In the genomic region with DNA sequence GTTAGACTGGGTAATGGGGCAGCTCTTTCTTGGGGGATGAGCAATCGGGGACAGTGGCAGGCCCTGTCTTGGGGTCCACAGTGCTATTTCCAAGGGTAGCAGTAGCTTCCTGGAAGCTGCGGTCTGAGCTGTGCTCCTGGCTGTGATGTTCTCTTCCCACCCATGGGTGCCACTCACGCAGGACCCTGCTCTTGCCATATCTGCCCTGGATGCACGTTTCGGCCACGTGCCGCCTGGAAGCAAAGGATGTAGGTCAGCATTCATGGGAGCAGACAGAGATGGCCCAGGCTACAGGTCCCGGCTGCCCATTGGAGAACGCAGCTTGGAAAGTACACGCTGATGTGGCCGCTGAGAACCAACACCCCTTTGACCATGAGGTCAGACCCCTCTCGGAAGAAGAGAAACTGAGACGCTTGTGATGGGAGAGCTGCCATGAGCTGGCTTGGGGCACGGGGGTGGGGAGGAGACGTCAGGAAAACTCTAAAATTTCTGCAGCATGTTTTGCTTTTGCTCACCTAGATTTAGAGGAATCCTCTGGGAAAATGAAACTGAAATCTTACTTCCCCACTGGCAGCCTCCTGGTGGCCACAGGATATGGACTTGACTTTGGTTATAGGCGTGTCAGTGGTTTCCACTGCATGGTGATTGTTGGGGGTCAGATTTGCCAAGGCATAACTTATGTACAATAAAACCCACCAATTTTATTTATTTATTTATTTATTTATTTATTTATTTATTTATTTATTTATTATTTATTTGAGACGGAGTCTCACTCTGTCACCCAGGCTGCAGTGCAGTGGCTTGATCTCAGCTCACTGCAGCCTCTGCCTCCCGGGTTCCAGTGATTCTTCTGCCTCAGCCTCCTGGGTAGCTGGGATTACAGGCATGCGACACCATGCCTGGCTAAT, we compare ENCODE assay signal across 2 cellular contexts.
TF ChIP-seq lines count a peak whose summit lies in the region.

No MANE protein-coding gene starts in this region.

TF ChIP-seq in SK-N-SH, 30 proteins besides CTCF, POLR2A, EP300 and RAD21 (continued from another document):
- TF ChIP-seq, protein P1, sequence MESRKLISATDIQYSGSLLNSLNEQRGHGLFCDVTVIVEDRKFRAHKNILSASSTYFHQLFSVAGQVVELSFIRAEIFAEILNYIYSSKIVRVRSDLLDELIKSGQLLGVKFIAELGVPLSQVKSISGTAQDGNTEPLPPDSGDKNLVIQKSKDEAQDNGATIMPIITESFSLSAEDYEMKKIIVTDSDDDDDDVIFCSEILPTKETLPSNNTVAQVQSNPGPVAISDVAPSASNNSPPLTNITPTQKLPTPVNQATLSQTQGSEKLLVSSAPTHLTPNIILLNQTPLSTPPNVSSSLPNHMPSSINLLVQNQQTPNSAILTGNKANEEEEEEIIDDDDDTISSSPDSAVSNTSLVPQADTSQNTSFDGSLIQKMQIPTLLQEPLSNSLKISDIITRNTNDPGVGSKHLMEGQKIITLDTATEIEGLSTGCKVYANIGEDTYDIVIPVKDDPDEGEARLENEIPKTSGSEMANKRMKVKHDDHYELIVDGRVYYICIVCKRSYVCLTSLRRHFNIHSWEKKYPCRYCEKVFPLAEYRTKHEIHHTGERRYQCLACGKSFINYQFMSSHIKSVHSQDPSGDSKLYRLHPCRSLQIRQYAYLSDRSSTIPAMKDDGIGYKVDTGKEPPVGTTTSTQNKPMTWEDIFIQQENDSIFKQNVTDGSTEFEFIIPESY (IDR thresholded peaks at IDR 0.05; ENCODE audit: borderline replicate concordance, low read depth), result no peak
- TF ChIP-seq TAF1 (IDR thresholded peaks at IDR 0.05; ENCODE audit: borderline replicate concordance, low read depth, low read length), result no peak
- TF ChIP-seq CHD2 (IDR thresholded peaks at IDR 0.05; ENCODE audit: low read length, partially characterized antibody), result no peak
- TF ChIP-seq EZH2phosphoT487 (IDR thresholded peaks at IDR 0.05; ENCODE audit: borderline replicate concordance, low read depth), result no peak
- no peak for TF ChIP-seq FOXM1 (IDR thresholded peaks at IDR 0.05; ENCODE audit: low read depth)
- TF ChIP-seq SMC3 (IDR thresholded peaks at IDR 0.05; ENCODE audit: low read depth, low read length), result no peak

TF ChIP-seq in SK-N-SH treated with all-trans-retinoic acid at 6 μM for 48 hours, 23 proteins besides CTCF, POLR2A, EP300 and RAD21 (continued from another document):
- TF ChIP-seq GLIS3 (CRISPR knock-in tag; IDR thresholded peaks at IDR 0.05), result no peak
- TF ChIP-seq, protein P2, sequence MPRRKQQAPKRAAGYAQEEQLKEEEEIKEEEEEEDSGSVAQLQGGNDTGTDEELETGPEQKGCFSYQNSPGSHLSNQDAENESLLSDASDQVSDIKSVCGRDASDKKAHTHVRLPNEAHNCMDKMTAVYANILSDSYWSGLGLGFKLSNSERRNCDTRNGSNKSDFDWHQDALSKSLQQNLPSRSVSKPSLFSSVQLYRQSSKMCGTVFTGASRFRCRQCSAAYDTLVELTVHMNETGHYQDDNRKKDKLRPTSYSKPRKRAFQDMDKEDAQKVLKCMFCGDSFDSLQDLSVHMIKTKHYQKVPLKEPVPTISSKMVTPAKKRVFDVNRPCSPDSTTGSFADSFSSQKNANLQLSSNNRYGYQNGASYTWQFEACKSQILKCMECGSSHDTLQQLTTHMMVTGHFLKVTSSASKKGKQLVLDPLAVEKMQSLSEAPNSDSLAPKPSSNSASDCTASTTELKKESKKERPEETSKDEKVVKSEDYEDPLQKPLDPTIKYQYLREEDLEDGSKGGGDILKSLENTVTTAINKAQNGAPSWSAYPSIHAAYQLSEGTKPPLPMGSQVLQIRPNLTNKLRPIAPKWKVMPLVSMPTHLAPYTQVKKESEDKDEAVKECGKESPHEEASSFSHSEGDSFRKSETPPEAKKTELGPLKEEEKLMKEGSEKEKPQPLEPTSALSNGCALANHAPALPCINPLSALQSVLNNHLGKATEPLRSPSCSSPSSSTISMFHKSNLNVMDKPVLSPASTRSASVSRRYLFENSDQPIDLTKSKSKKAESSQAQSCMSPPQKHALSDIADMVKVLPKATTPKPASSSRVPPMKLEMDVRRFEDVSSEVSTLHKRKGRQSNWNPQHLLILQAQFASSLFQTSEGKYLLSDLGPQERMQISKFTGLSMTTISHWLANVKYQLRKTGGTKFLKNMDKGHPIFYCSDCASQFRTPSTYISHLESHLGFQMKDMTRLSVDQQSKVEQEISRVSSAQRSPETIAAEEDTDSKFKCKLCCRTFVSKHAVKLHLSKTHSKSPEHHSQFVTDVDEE (CRISPR knock-in tag; IDR thresholded peaks at IDR 0.05), result no peak
- no peak for TF ChIP-seq ISL1 (CRISPR knock-in tag; IDR thresholded peaks at IDR 0.05)
- TF ChIP-seq ZC3H10 (CRISPR knock-in tag; IDR thresholded peaks at IDR 0.05), result no peak
- TF ChIP-seq SNAI2 (CRISPR knock-in tag; IDR thresholded peaks at IDR 0.05), result no peak
- no peak for TF ChIP-seq ZFP3 (CRISPR knock-in tag; IDR thresholded peaks at IDR 0.05)
- TF ChIP-seq, protein P3, sequence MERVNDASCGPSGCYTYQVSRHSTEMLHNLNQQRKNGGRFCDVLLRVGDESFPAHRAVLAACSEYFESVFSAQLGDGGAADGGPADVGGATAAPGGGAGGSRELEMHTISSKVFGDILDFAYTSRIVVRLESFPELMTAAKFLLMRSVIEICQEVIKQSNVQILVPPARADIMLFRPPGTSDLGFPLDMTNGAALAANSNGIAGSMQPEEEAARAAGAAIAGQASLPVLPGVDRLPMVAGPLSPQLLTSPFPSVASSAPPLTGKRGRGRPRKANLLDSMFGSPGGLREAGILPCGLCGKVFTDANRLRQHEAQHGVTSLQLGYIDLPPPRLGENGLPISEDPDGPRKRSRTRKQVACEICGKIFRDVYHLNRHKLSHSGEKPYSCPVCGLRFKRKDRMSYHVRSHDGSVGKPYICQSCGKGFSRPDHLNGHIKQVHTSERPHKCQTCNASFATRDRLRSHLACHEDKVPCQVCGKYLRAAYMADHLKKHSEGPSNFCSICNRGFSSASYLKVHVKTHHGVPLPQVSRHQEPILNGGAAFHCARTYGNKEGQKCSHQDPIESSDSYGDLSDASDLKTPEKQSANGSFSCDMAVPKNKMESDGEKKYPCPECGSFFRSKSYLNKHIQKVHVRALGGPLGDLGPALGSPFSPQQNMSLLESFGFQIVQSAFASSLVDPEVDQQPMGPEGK (CRISPR knock-in tag; IDR thresholded peaks at IDR 0.05; ENCODE audit: borderline replicate concordance), result no peak
- TF ChIP-seq TCF4 (CRISPR knock-in tag; IDR thresholded peaks at IDR 0.05; ENCODE audit: borderline replicate concordance), result no peak
- no peak for TF ChIP-seq ZFP30 (CRISPR knock-in tag; IDR thresholded peaks at IDR 0.05)
- no peak for TF ChIP-seq CSDC2 (CRISPR knock-in tag; IDR thresholded peaks at IDR 0.05)
- TF ChIP-seq ZNF8 (CRISPR knock-in tag; IDR thresholded peaks at IDR 0.05), result no peak
TF ChIP-seq in SK-N-SH treated with all-trans-retinoic acid at 6 μM for 48 hours: peak in this region for 0.
